Comparison of ENCODE assay signal across 18 cellular contexts in genomic region chr16:31480851-31481250, GRCh38. TPM values are rescaled to one million over a fixed set of nuclear protein-coding genes. Genes with fewer than 3 reads are reported as not detected.
A peak's percentile ranks its signal among the peaks of the same experiment; 100 is the strongest.
DNase-seq lines count a peak whose midpoint lies in the region; ATAC-seq lines count a peak whose summit lies in the region.
"Had no signal": no experiment of that assay in that cellular context is flagged by ENCODE, and none has a peak within 500 bp of the region (broad histone marks: within the 10 kb centered on the region; RNA-seq: fewer than 3 reads in every experiment).

No MANE protein-coding gene starts in this region.

- intact Hi-C loops in left ventricle myocardium superior (cut with micrococcal nuclease) = no loop called here

- no peak for ATAC-seq in left ventricle myocardium superior
- ATAC-seq: activated T-cell treated with anti-CD3 and anti-CD28 coated beads, Interleukin-2, amount 50 U/mL, for 72 hours; Panc1; T-cell; WTC11 had no signal

- DNase-seq in CD1c-positive myeloid dendritic cell (ENCODE audit: extremely low spot score) (peak; percentile 13), HUDEP-2 (lab: John Stamatoyannopoulos, UW; ENCODE audit: unreplicated experiment in 76 of 76) (peak in 57 of 76 experiments; percentile 6 to 68 (median 39)), UCSD-AML1 (lab: John Stamatoyannopoulos, UW; ENCODE audit: unreplicated experiment) (peak; percentile 65), left ventricle myocardium superior (peak; percentile 62), T1000 (lab: John Stamatoyannopoulos, UW) (no peak), 8988T (no peak), NCI-H226 (no peak)
- DNase-seq in activated CD4-positive, CD25-positive, alpha-beta regulatory T cell (lab: John Stamatoyannopoulos, UW) = no peak
- DNase-seq: activated naive CD8-positive, alpha-beta T cell treated with anti-CD3 and anti-CD28 coated beads, Interleukin-2, amount 10 ng/mL, durations not matched to agents 7 days and 5 days; activated T-cell treated with anti-CD3 and anti-CD28 coated beads, Interleukin-2, amount 50 U/mL, for 72 hours; AML-193; Calu3; NCI-H2107; stimulated activated CD4-positive, alpha-beta T cell treated with anti-CD3 and anti-CD28 coated beads, Interleukin-4, amount 100 ng/mL, for 4 hours; T-cell had no signal

RNA-seq across cellular contexts. Expression of gene SLC5A2, which starts 2.1 kb away (rescaled TPM):
- not detected for total RNA-seq in left ventricle myocardium superior
- total RNA-seq: activated T-cell treated with anti-CD3 and anti-CD28 coated beads, Interleukin-2, amount 50 U/mL, for 72 hours; subcutaneous adipose tissue had no signal

RNA-seq across cellular contexts. Expression of gene TGFB1I1, which starts 8.9 kb away (rescaled TPM):
- total RNA-seq in left ventricle myocardium superior = 13.6 TPM

RNA-seq across cellular contexts. Expression of gene ARMC5, which starts 21.6 kb away (rescaled TPM):
- total RNA-seq in left ventricle myocardium superior = 5.4 TPM

RNA-seq across cellular contexts. Expression of gene RUSF1, which starts 27.3 kb away (rescaled TPM):
- 18.9 TPM for total RNA-seq in left ventricle myocardium superior

RNA-seq across cellular contexts. Expression of gene ZNF843, which starts 38.3 kb away (rescaled TPM):
- 1.6 TPM for total RNA-seq in left ventricle myocardium superior
- total RNA-seq: Calu3 had no signal

Comparison
In these comparisons a context has a peak if more than half of its experiments do, and no peak if none do; other contexts are left out.
1. DNase-seq: peak in CD1c-positive myeloid dendritic cell (single experiment), HUDEP-2 (57 of 76), UCSD-AML1 (single experiment) and left ventricle myocardium superior (single experiment); none in activated CD4-positive, CD25-positive, alpha-beta regulatory T cell (0 of 4), T1000 (single experiment), 8988T (single experiment) and NCI-H226 (single experiment).